In the genomic region with DNA sequence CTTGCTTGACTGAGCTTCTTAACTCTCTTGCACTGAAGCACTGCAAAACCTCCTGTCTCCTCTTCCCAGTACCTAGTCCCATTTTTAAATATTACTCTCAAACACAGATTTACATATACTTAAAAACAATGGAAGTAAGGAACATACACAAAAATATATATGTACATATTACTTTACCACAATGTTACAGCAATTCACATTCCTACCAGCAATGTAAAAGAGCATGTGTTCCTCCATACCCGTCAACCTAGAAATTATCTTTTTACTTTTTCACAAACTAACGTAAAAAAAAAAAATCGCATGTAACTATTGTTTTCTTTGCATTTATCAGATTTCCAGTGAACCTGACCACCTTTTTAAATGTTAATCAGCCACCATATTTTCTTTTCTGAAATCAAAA, we compare ENCODE assay signal across 23 cellular contexts.
"Had no signal": no experiment of that assay in that cellular context is flagged by ENCODE, and none has a peak within 500 bp of the region (broad histone marks: within the 10 kb centered on the region; RNA-seq: fewer than 3 reads in every experiment).

No MANE protein-coding gene starts in this region.

- H3K27me3 Mint-ChIP-seq: activated CD8-positive, alpha-beta T cell treated with anti-CD3 and anti-CD28 coated beads for 36 hours; activated naive CD4-positive, alpha-beta T cell treated with anti-CD3 and anti-CD28 coated beads, Interleukin-2, amount 10 ng/mL, durations not matched to agents 7 days and 5 days; activated naive CD8-positive, alpha-beta T cell treated with anti-CD3 and anti-CD28 coated beads, Interleukin-2, amount 50 U/mL, for 24 hours; activated T-cell treated with anti-CD3 and anti-CD28 coated beads, Interleukin-2, amount 50 U/mL, for 24 hours; brain; memory B cell; naive thymus-derived CD4-positive, alpha-beta T cell had no signal

- DNase-seq: activated CD4-positive, alpha-beta T cell treated with anti-CD3 and anti-CD28 coated beads for 48 hours; activated CD4-positive, CD25-positive, alpha-beta regulatory T cell; activated CD8-positive, alpha-beta T cell treated with anti-CD3 and anti-CD28 coated beads for 36 hours; activated effector memory CD4-positive, alpha-beta T cell treated with Interleukin-2 at 50 U/mL for 16 hours; activated naive CD4-positive, alpha-beta T cell treated with anti-CD3 and anti-CD28 coated beads, Interleukin-2, amount 10 ng/mL, durations not matched to agents 7 days and 5 days; activated naive CD8-positive, alpha-beta T cell treated with anti-CD3 and anti-CD28 coated beads, Interleukin-2, amount 50 U/mL, for 24 hours; activated T-cell treated with anti-CD3 and anti-CD28 coated beads, Interleukin-2, amount 50 U/mL, for 24 hours; anterior cingulate cortex; central memory CD4-positive, alpha-beta T cell; gastrocnemius medialis; head of caudate nucleus; kidney glomerular epithelial cell; left ventricle myocardium superior; naive thymus-derived CD4-positive, alpha-beta T cell; posterior cingulate gyrus; retina; stimulated activated CD8-positive, alpha-beta memory T cell treated with anti-CD3 and anti-CD28 coated beads, Interleukin-4, amount 100 ng/mL, for 48 hours; stimulated activated naive CD4-positive, alpha-beta T cell; T-helper 2 cell had no signal

- ATAC-seq: activated CD8-positive, alpha-beta T cell treated with anti-CD3 and anti-CD28 coated beads for 36 hours; activated naive CD8-positive, alpha-beta T cell treated with anti-CD3 and anti-CD28 coated beads, Interleukin-2, amount 50 U/mL, for 24 hours; gastrocnemius medialis; left ventricle myocardium superior; naive thymus-derived CD4-positive, alpha-beta T cell had no signal

- H3K4me1 ChIP-seq: gastrocnemius medialis had no signal

- H3K9me3 Mint-ChIP-seq: activated CD8-positive, alpha-beta T cell treated with anti-CD3 and anti-CD28 coated beads for 36 hours; activated naive CD4-positive, alpha-beta T cell treated with anti-CD3 and anti-CD28 coated beads, Interleukin-2, amount 10 ng/mL, durations not matched to agents 7 days and 5 days; activated naive CD8-positive, alpha-beta T cell treated with anti-CD3 and anti-CD28 coated beads, Interleukin-2, amount 50 U/mL, for 24 hours; activated T-cell treated with anti-CD3 and anti-CD28 coated beads, Interleukin-2, amount 50 U/mL, for 24 hours; brain; memory B cell; naive thymus-derived CD4-positive, alpha-beta T cell had no signal

- H3K4me3 ChIP-seq: coronary artery, gastrocnemius medialis had no signal

- H3K27ac Mint-ChIP-seq: activated CD8-positive, alpha-beta T cell treated with anti-CD3 and anti-CD28 coated beads for 36 hours; activated naive CD4-positive, alpha-beta T cell treated with anti-CD3 and anti-CD28 coated beads, Interleukin-2, amount 10 ng/mL, durations not matched to agents 7 days and 5 days; activated naive CD8-positive, alpha-beta T cell treated with anti-CD3 and anti-CD28 coated beads, Interleukin-2, amount 50 U/mL, for 24 hours; activated T-cell treated with anti-CD3 and anti-CD28 coated beads, Interleukin-2, amount 50 U/mL, for 24 hours; memory B cell; naive thymus-derived CD4-positive, alpha-beta T cell had no signal

- H3K9me3 ChIP-seq: gastrocnemius medialis, neutrophil had no signal

- H3K4me3 Mint-ChIP-seq: activated CD8-positive, alpha-beta T cell treated with anti-CD3 and anti-CD28 coated beads for 36 hours; activated naive CD4-positive, alpha-beta T cell treated with anti-CD3 and anti-CD28 coated beads, Interleukin-2, amount 10 ng/mL, durations not matched to agents 7 days and 5 days; activated naive CD8-positive, alpha-beta T cell treated with anti-CD3 and anti-CD28 coated beads, Interleukin-2, amount 50 U/mL, for 24 hours; activated T-cell treated with anti-CD3 and anti-CD28 coated beads, Interleukin-2, amount 50 U/mL, for 24 hours; brain; memory B cell; naive thymus-derived CD4-positive, alpha-beta T cell had no signal

- H3K4me1 Mint-ChIP-seq: activated naive CD4-positive, alpha-beta T cell treated with anti-CD3 and anti-CD28 coated beads, Interleukin-2, amount 10 ng/mL, durations not matched to agents 7 days and 5 days; activated naive CD8-positive, alpha-beta T cell treated with anti-CD3 and anti-CD28 coated beads, Interleukin-2, amount 50 U/mL, for 24 hours; brain; memory B cell had no signal

- H3K27me3 ChIP-seq: gastrocnemius medialis, neutrophil had no signal

- H3K27ac ChIP-seq: coronary artery, gastrocnemius medialis, neutrophil had no signal
